28 cellular contexts compared by ENCODE assay signal in genomic region chr5:132808448-132808847, GRCh38. TPM values are rescaled to one million over a fixed set of nuclear protein-coding genes. Genes with fewer than 3 reads are reported as not detected.
DNase-seq lines count a peak whose midpoint lies in the region; ATAC-seq, FAIRE-seq and TF ChIP-seq lines count a peak whose summit lies in the region.
"Had no signal": no experiment of that assay in that cellular context is flagged by ENCODE, and none has a peak within 500 bp of the region (broad histone marks: within the 10 kb centered on the region; RNA-seq: fewer than 3 reads in every experiment).

No MANE protein-coding gene starts in this region.

- no peaks in the 10 kb centered on the region for H3K9me3 ChIP-seq in mammary epithelial cell (replicated peaks; ENCODE audit: insufficient read depth, low read length)
- H3K9me3 ChIP-seq in small intestine (ENCODE audit: control insufficient read depth, low read depth) = no peaks in the 10 kb centered on the region
- H3K9me3 ChIP-seq: BLaER1 treated with 17β-estradiol and CSF1 and Interleukin-3, amounts not matched to agents 10 nM and 100 nM; Caco-2 had no signal

- H3K27ac ChIP-seq in mammary epithelial cell (ENCODE audit: insufficient read depth, low read depth, low read length) = no peak overlapping the region
- no peak overlapping the region for H3K27ac ChIP-seq in small intestine (ENCODE audit: low read depth in 1 of 2, low read length in 1 of 2)
- H3K27ac ChIP-seq: BLaER1 treated with 17β-estradiol and CSF1 and Interleukin-3, amounts not matched to agents 10 nM and 100 nM had no signal

- CTCF ChIA-PET in mammary epithelial cell (lab: Charles Lee; ENCODE audit: low non-redundant PET) = no interaction called here

- H3K4me2 ChIP-seq in mammary epithelial cell (ENCODE audit: insufficient read depth, low read depth, low read length) = no peak overlapping the region

- intact Hi-C loops in mammary epithelial cell (cut with micrococcal nuclease) = no loop called here

- WGBS in mammary epithelial cell (ENCODE audit: low coverage, missing lambda C conversion rate) = 57% methylated on average over 2 of the region's 2 CpGs
- WGBS in small intestine, 3 donors = 14 to 45% (median 21%) methylated on average over 2 of the region's 2 CpGs

- no peak for FAIRE-seq in small intestine (lab: Jason Lieb, UNC)
- FAIRE-seq: GM12878 had no signal

- H3K36me3 ChIP-seq in mammary epithelial cell (ENCODE audit: insufficient read depth, low read length) = no peaks in the 10 kb centered on the region
- H3K36me3 ChIP-seq in small intestine (ENCODE audit: control insufficient read depth in 2 of 2, insufficient read depth in 2 of 2, low read length in 2 of 2) = no peaks in the 10 kb centered on the region
- H3K36me3 ChIP-seq: BLaER1 treated with 17β-estradiol and CSF1 and Interleukin-3, amounts not matched to agents 10 nM and 100 nM had no signal

- H3K79me2 ChIP-seq in mammary epithelial cell (ENCODE audit: insufficient read depth, low read length) = no peaks in the 10 kb centered on the region

- TF ChIP-seq CTCF in mammary epithelial cell (conservative IDR thresholded peaks at IDR 0.05 in 1 of 2, IDR thresholded peaks at IDR 0.05 in 1 of 2; ENCODE audit: extremely low read depth in 1 of 2, insufficient read depth in 1 of 2, low read depth in 1 of 2, low read length in 2 of 2) = no peak

- H3K4me1 ChIP-seq in mammary epithelial cell (ENCODE audit: insufficient read depth, low read length) (peaks cover 5% of the 10 kb centered on the region), small intestine (ENCODE audit: control insufficient read depth in 2 of 2, insufficient read depth in 1 of 2, low read depth in 1 of 2, low read length in 1 of 2) (no peaks in the 10 kb centered on the region)

- peak; percentile 46 for ATAC-seq in left lobe of liver
- ATAC-seq in HG03159 (IDR thresholded peaks at IDR 0.05; ENCODE audit: unreplicated experiment) = no peak
- ATAC-seq in HG02970 (IDR thresholded peaks at IDR 0.05; ENCODE audit: low FRiP score, unreplicated experiment) = no peak
- ATAC-seq: GM12878 had no signal

- in situ Hi-C loops in T47D (cut with HindIII; ENCODE audit: low pct_unique_long_range_greater_than_20kb, low sequenced_read_pairs) = no loop called here
- in situ Hi-C loops in mammary epithelial cell (cut with MboI; ENCODE audit: low sequenced_read_pairs in 2 of 2) = loop anchor here in 1 of 2 donors (10.0 kb wide), 1 partner anchor 284 kb away; no protein-coding TSS in a partner anchor

- H3K9ac ChIP-seq in mammary epithelial cell (ENCODE audit: insufficient read depth, low read length) = no peak overlapping the region
- H3K9ac ChIP-seq: BLaER1 treated with 17β-estradiol and CSF1 and Interleukin-3, amounts not matched to agents 10 nM and 100 nM had no signal

- peaks cover 4% of the 10 kb centered on the region for H3K27me3 ChIP-seq in mammary epithelial cell (ENCODE audit: insufficient read depth, low read length)
- H3K27me3 ChIP-seq in small intestine (ENCODE audit: control insufficient read depth in 2 of 2, insufficient read depth in 2 of 2, low read length in 2 of 2) = peaks cover 0 to 8% of the 10 kb centered on the region in 2 donors

- no peak overlapping the region for H2AFZ ChIP-seq in mammary epithelial cell (ENCODE audit: low read depth, low read length)

- no peak overlapping the region for H3K4me3 ChIP-seq in mammary epithelial cell (replicated peaks in 1 of 3; ENCODE audit: insufficient read depth in 1 of 3, low read depth in 2 of 3, low read length in 3 of 3)
- no peak overlapping the region for H3K4me3 ChIP-seq in small intestine (ENCODE audit: low read depth in 1 of 2, low read length in 2 of 2)
- H3K4me3 ChIP-seq: BLaER1 treated with 17β-estradiol and CSF1 and Interleukin-3, amounts not matched to agents 10 nM and 100 nM; GM12878 had no signal

- no peaks in the 10 kb centered on the region for H4K20me1 ChIP-seq in mammary epithelial cell (ENCODE audit: insufficient read depth, low read length)

- dilution Hi-C loops in mammary epithelial cell (cut with HindIII; ENCODE audit: low sequenced_read_pairs) = no loop called here

- DNase-seq in T47D (ENCODE audit: low read depth in 1 of 2, low spot score in 1 of 2) (peak; percentile 66 to 88), mammary epithelial cell (no peak), left lobe of liver (ENCODE audit: low spot score) (no peak), small intestine (peak; percentile 36), NCI-H524 treated with DMSO at 0.1 percent for 48 hours (lab: John Stamatoyannopoulos, UW) (no peak)
- DNase-seq in stimulated activated CD4-positive, alpha-beta T cell treated with anti-CD3 and anti-CD28 coated beads, Interleukin-2, amount 100 ng/mL, for 48 hours = no peak
- DNase-seq: 8988T; Caco-2; CD4-positive, alpha-beta memory T cell; DMS 273 treated with DMSO at 0.1 percent for 48 hours; DMS79 treated with DMSO at 0.1 percent for 48 hours; H9; HFFc6; MV-4-11; NCI-H1105 treated with DMSO at 0.1 percent for 48 hours; NCI-H2029 treated with DMSO at 0.1 percent for 48 hours; NCI-H2171; NCI-H345; NCI-H524; Right ventricle myocardium superior had no signal

- no TSS peak for BruUV-seq in mammary epithelial cell (replicated peaks; lab: Mats Ljungman, UMichigan)

RNA-seq across cellular contexts. Expression of gene SOWAHA, which starts 4.7 kb away (rescaled TPM):
- not detected for total RNA-seq in mammary epithelial cell
- 0.07 TPM for polyA plus RNA-seq in mammary epithelial cell
- polyA minus RNA-seq in mammary epithelial cell = not detected
- 1.7 TPM for total RNA-seq in left lobe of liver
- 10 to 100 TPM; 25.6 to 75.4 (median 72.0) TPM for polyA plus RNA-seq in small intestine
- total RNA-seq: CD4-positive, alpha-beta memory T cell; HFFc6; HT1080; OCI-LY7; RPMI7951 had no signal

RNA-seq across cellular contexts. Expression of gene SHROOM1, which starts 22.0 kb away (rescaled TPM):
- total RNA-seq in mammary epithelial cell (10 to 100 TPM in 1 of 2 donors, 1 to 10 TPM in 1; 4.7 to 13.0 TPM), left lobe of liver (41.3 TPM)
- polyA plus RNA-seq in mammary epithelial cell (5.7 TPM), small intestine (10 to 100 TPM in 2 of 3 donors, 1 to 10 TPM in 1; 9.2 to 72.2 (median 14.5) TPM)
- polyA minus RNA-seq in mammary epithelial cell = 0.31 TPM
- polyA plus RNA-seq: CD4-positive, alpha-beta memory T cell had no signal

RNA-seq across cellular contexts. Expression of gene SEPTIN8, which starts 31.4 kb away (rescaled TPM):
- 10 to 100 TPM; 41.0 to 57.5 TPM for total RNA-seq in mammary epithelial cell
- 46.4 TPM for polyA plus RNA-seq in mammary epithelial cell
- 69.7 TPM for polyA minus RNA-seq in mammary epithelial cell
- total RNA-seq in left lobe of liver = 12.2 TPM
- polyA plus RNA-seq in small intestine = 10 to 100 TPM; 14.6 to 28.2 (median 24.4) TPM

RNA-seq across cellular contexts. Expression of gene GDF9, which starts 57.8 kb away (rescaled TPM):
- total RNA-seq in mammary epithelial cell (under 1 TPM; 0.50 to 0.66 TPM), left lobe of liver (0.15 TPM)
- polyA plus RNA-seq in mammary epithelial cell (0.25 TPM), small intestine (under 1 TPM in 2 of 3 donors, not detected in 1; 0.34 to 0.67 TPM)
- polyA minus RNA-seq in mammary epithelial cell = not detected
- total RNA-seq: M059J had no signal

RNA-seq across cellular contexts. Expression of gene UQCRQ, which starts 58.0 kb away (rescaled TPM):
- 100 to 1,000 TPM in 1 of 2 donors, 10 to 100 TPM in 1; 45.3 to 461 TPM for total RNA-seq in mammary epithelial cell
- polyA plus RNA-seq in mammary epithelial cell = 192 TPM
- polyA minus RNA-seq in mammary epithelial cell = 19.3 TPM
- total RNA-seq in left lobe of liver = 727 TPM
- 100 to 1,000 TPM; 481 to 872 (median 607) TPM for polyA plus RNA-seq in small intestine

Comparison
In these comparisons a context has a peak if more than half of its experiments do, and no peak if none do; other contexts are left out.
1. DNase-seq: peak in T47D (2 of 2) and small intestine (single experiment); none in mammary epithelial cell (single experiment), left lobe of liver (single experiment), NCI-H524 treated with DMSO at 0.1 percent for 48 hours (single experiment) and stimulated activated CD4-positive, alpha-beta T cell treated with anti-CD3 and anti-CD28 coated beads, Interleukin-2, amount 100 ng/mL, for 48 hours (0 of 2).